ENCODE assay signal across 8 cellular contexts in genomic region chr18:72700961-72701710, GRCh38.
DNase-seq lines count a peak whose midpoint lies in the region; ATAC-seq, FAIRE-seq and TF ChIP-seq lines count a peak whose summit lies in the region.

No MANE protein-coding gene starts in this region.

- H3K36me3 ChIP-seq in GM23338 (ENCODE audit: insufficient read depth) (no peaks in the 10 kb centered on the region), PC-9 (ENCODE audit: low read depth) (no peaks in the 10 kb centered on the region)

- 0 out of 3 replicates have a peak, but pooled peaks cover 4% of the 10 kb centered on the region for H3K4me1 Mint-ChIP-seq in GM23338
- no peaks in the 10 kb centered on the region for H3K4me1 Mint-ChIP-seq in natural killer cell treated with Interleukin-12 subunit alpha and Interleukin-12 subunit beta and Interleukin-15 and Interleukin-18, amount 100 ng/mL, for 72 hours (ENCODE audit: low read depth in 2 of 2)

- H3K79me2 ChIP-seq in GM23338 (replicated peaks; ENCODE audit: insufficient read depth) (no peaks in the 10 kb centered on the region), PC-9 (ENCODE audit: low read depth) (no peaks in the 10 kb centered on the region)

- ATAC-seq in GM23338, result no peak
- ATAC-seq in HG03196 (IDR thresholded peaks at IDR 0.05; ENCODE audit: unreplicated experiment), result no peak
- ATAC-seq in stimulated activated naive CD8-positive, alpha-beta T cell treated with anti-CD3 and anti-CD28 coated beads, Interleukin-15, Interleukin-2, amounts not matched to agents 100 U/mL and 50 U/mL, for 24 hours, result no peak
- ATAC-seq in natural killer cell treated with Interleukin-12 subunit alpha and Interleukin-12 subunit beta and Interleukin-15 and Interleukin-18, amount 100 ng/mL, for 72 hours, result no peak

- H3K4me1 ChIP-seq in GM23338 (ENCODE audit: insufficient read depth), result no peaks in the 10 kb centered on the region; the same call in 1 of the 2 replicates
- no peaks in the 10 kb centered on the region for H3K4me1 ChIP-seq in PC-9 (replicated peaks; ENCODE audit: insufficient read depth)

- peaks cover 6% of the 10 kb centered on the region; the same call in 1 of the 3 replicates for H3K9me3 Mint-ChIP-seq in GM23338
- H3K9me3 Mint-ChIP-seq in natural killer cell treated with Interleukin-12 subunit alpha and Interleukin-12 subunit beta and Interleukin-15 and Interleukin-18, amount 100 ng/mL, for 72 hours, result peaks cover 3% of the 10 kb centered on the region

- peaks cover 2% of the 10 kb centered on the region for H3K27me3 Mint-ChIP-seq in GM23338 (ENCODE audit: insufficient read depth, low read depth, poor library complexity)
- H3K27me3 Mint-ChIP-seq in natural killer cell treated with Interleukin-12 subunit alpha and Interleukin-12 subunit beta and Interleukin-15 and Interleukin-18, amount 100 ng/mL, for 72 hours, result no peaks in the 10 kb centered on the region

- no peaks in the 10 kb centered on the region for H3K9me2 ChIP-seq in GM23338 (ENCODE audit: insufficient read depth)
- no peaks in the 10 kb centered on the region for H3K9me2 ChIP-seq in PC-9 (ENCODE audit: insufficient read depth)

- no TSS peak for BruUV-seq in PC-9 (replicated peaks; lab: Mats Ljungman, UMichigan)

- H3F3A ChIP-seq in GM23338 (replicated peaks; ENCODE audit: low read depth), result no peaks in the 10 kb centered on the region
- no peaks in the 10 kb centered on the region for H3F3A ChIP-seq in PC-9 (ENCODE audit: insufficient read depth, low read depth)

- no peak overlapping the region for H3K27ac Mint-ChIP-seq in GM23338
- no peak overlapping the region for H3K27ac Mint-ChIP-seq in natural killer cell treated with Interleukin-12 subunit alpha and Interleukin-12 subunit beta and Interleukin-15 and Interleukin-18, amount 100 ng/mL, for 72 hours

- no peaks in the 10 kb centered on the region for H3K27me3 ChIP-seq in GM23338 (ENCODE audit: insufficient read depth)
- H3K27me3 ChIP-seq in PC-9 (ENCODE audit: insufficient read depth, low read depth), result no peaks in the 10 kb centered on the region

- peak; percentile 92 for FAIRE-seq in A204.1 (lab: Jason Lieb, UNC)

- H3K27ac ChIP-seq in GM23338 (ENCODE audit: low read depth), result no peak overlapping the region
- H3K27ac ChIP-seq in PC-9, result no peak overlapping the region

- H3K4me3 ChIP-seq in GM23338 (no peak overlapping the region), PC-9 (no peak overlapping the region), fibroblast of villous mesenchyme (ENCODE audit: low read depth, low read length) (no peak overlapping the region)

- no peaks in the 10 kb centered on the region; the same call in 2 of the 3 replicates for H3K36me3 Mint-ChIP-seq in GM23338 (ENCODE audit: low read depth)
- no peaks in the 10 kb centered on the region for H3K36me3 Mint-ChIP-seq in natural killer cell treated with Interleukin-12 subunit alpha and Interleukin-12 subunit beta and Interleukin-15 and Interleukin-18, amount 100 ng/mL, for 72 hours

- DNase-seq in GM23338 (ENCODE audit: low spot score) (peak; percentile 62), PC-9 (peak in 1 of 2 experiments; percentile 45), fibroblast of villous mesenchyme (ENCODE audit: low read depth) (peak; percentile 14)
- no peak for DNase-seq in stimulated activated naive CD8-positive, alpha-beta T cell treated with anti-CD3 and anti-CD28 coated beads, Interleukin-15, Interleukin-2, amounts not matched to agents 100 U/mL and 50 U/mL, for 24 hours
- DNase-seq in natural killer cell treated with Interleukin-12 subunit alpha and Interleukin-12 subunit beta and Interleukin-15 and Interleukin-18, amount 100 ng/mL, for 72 hours (ENCODE audit: low spot score), result no peak
- no peak for DNase-seq in activated effector memory CD4-positive, alpha-beta T cell treated with anti-CD3 and anti-CD28 coated beads, Interleukin-2, amount 50 U/mL, for 16 hours

- CTCF ChIA-PET in PC-9 (lab: Charles Lee), result no interaction called here

- H3K4me2 ChIP-seq in GM23338 (no peak overlapping the region), PC-9 (no peak overlapping the region)

- POLR2A ChIA-PET in PC-9 (lab: Charles Lee; ENCODE audit: unreplicated experiment), result no interaction called here

- intact Hi-C loops in PC-9 (cut with micrococcal nuclease; ENCODE audit: unreplicated experiment), result loop anchor here (1.0 kb wide), 3 partner anchors 435 to 1641 kb away; no protein-coding TSS in a partner anchor

- TF ChIP-seq CTCF in GM23338 (conservative IDR thresholded peaks at IDR 0.05; ENCODE audit: low read depth in 2 of 2), result peak; percentile 62 to 87
- TF ChIP-seq CTCF in PC-9 (conservative IDR thresholded peaks at IDR 0.05), result peak; percentile 82
- TF ChIP-seq CTCF in fibroblast of villous mesenchyme (IDR thresholded peaks at IDR 0.05; ENCODE audit: insufficient read depth, low read depth, low read length), result peak; percentile 15

- no peak overlapping the region for H3K4me3 Mint-ChIP-seq in GM23338
- H3K4me3 Mint-ChIP-seq in natural killer cell treated with Interleukin-12 subunit alpha and Interleukin-12 subunit beta and Interleukin-15 and Interleukin-18, amount 100 ng/mL, for 72 hours, result no peak overlapping the region

- H2AFZ ChIP-seq in GM23338 (peak overlapping the region; percentile 80), PC-9 (no peak overlapping the region)

- H4K20me1 ChIP-seq in GM23338 (replicated peaks; ENCODE audit: insufficient read depth) (no peaks in the 10 kb centered on the region), PC-9 (ENCODE audit: insufficient read depth) (no peaks in the 10 kb centered on the region)

- no peaks in the 10 kb centered on the region for H3K9me3 ChIP-seq in PC-9 (ENCODE audit: insufficient read depth, low read depth)

TF ChIP-seq in GM23338, 12 proteins besides CTCF, POLR2A, EP300 and RAD21 (continues in another document):
- TF ChIP-seq ZNF331 (CRISPR knock-in tag; IDR thresholded peaks at IDR 0.05; ENCODE audit: low read depth), result no peak
- TF ChIP-seq, protein P1, sequence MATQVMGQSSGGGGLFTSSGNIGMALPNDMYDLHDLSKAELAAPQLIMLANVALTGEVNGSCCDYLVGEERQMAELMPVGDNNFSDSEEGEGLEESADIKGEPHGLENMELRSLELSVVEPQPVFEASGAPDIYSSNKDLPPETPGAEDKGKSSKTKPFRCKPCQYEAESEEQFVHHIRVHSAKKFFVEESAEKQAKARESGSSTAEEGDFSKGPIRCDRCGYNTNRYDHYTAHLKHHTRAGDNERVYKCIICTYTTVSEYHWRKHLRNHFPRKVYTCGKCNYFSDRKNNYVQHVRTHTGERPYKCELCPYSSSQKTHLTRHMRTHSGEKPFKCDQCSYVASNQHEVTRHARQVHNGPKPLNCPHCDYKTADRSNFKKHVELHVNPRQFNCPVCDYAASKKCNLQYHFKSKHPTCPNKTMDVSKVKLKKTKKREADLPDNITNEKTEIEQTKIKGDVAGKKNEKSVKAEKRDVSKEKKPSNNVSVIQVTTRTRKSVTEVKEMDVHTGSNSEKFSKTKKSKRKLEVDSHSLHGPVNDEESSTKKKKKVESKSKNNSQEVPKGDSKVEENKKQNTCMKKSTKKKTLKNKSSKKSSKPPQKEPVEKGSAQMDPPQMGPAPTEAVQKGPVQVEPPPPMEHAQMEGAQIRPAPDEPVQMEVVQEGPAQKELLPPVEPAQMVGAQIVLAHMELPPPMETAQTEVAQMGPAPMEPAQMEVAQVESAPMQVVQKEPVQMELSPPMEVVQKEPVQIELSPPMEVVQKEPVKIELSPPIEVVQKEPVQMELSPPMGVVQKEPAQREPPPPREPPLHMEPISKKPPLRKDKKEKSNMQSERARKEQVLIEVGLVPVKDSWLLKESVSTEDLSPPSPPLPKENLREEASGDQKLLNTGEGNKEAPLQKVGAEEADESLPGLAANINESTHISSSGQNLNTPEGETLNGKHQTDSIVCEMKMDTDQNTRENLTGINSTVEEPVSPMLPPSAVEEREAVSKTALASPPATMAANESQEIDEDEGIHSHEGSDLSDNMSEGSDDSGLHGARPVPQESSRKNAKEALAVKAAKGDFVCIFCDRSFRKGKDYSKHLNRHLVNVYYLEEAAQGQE (IDR thresholded peaks at IDR 0.05; ENCODE audit: unreplicated experiment), result no peak
- TF ChIP-seq CREB1 (CRISPR knock-in tag; IDR thresholded peaks at IDR 0.05; ENCODE audit: low read depth), result no peak
- no peak for TF ChIP-seq STAT1 (IDR thresholded peaks at IDR 0.05; ENCODE audit: unreplicated experiment)
- no peak for TF ChIP-seq EZH2phosphoT487 (IDR thresholded peaks at IDR 0.05; ENCODE audit: unreplicated experiment)
- TF ChIP-seq EZH2 (IDR thresholded peaks at IDR 0.05; ENCODE audit: low read depth, unreplicated experiment), result no peak
- TF ChIP-seq ETS1 (IDR thresholded peaks at IDR 0.05), result no peak
- TF ChIP-seq NANOG (IDR thresholded peaks at IDR 0.05; ENCODE audit: borderline replicate concordance), result no peak
- no peak for TF ChIP-seq JUNB (IDR thresholded peaks at IDR 0.05; ENCODE audit: unreplicated experiment)
- no peak for TF ChIP-seq POLR2AphosphoS5 (IDR thresholded peaks at IDR 0.05; ENCODE audit: low read depth)
- TF ChIP-seq ZNF114 (CRISPR knock-in tag; IDR thresholded peaks at IDR 0.05), result no peak

Comparison
In these comparisons a context has a peak if more than half of its experiments do, and no peak if none do; other contexts are left out.
1. DNase-seq: peak in GM23338 (single experiment) and fibroblast of villous mesenchyme (single experiment); none in stimulated activated naive CD8-positive, alpha-beta T cell treated with anti-CD3 and anti-CD28 coated beads, Interleukin-15, Interleukin-2, amounts not matched to agents 100 U/mL and 50 U/mL, for 24 hours (single experiment), natural killer cell treated with Interleukin-12 subunit alpha and Interleukin-12 subunit beta and Interleukin-15 and Interleukin-18, amount 100 ng/mL, for 72 hours (single experiment) and activated effector memory CD4-positive, alpha-beta T cell treated with anti-CD3 and anti-CD28 coated beads, Interleukin-2, amount 50 U/mL, for 16 hours (single experiment).
2. CTCF ChIP-seq: peak in every context shown above with its lines; median percentile 82 in PC-9; 74 in GM23338; 15 in fibroblast of villous mesenchyme.